10 cellular contexts compared by ENCODE assay signal in genomic region chr4:26458104-26458503, GRCh38. TPM values are rescaled to one million over a fixed set of nuclear protein-coding genes. Genes with fewer than 3 reads are reported as not detected.
DNase-seq lines count a peak whose midpoint lies in the region; TF ChIP-seq lines count a peak whose summit lies in the region.
"Had no signal": no experiment of that assay in that cellular context is flagged by ENCODE, and none has a peak within 500 bp of the region (broad histone marks: within the 10 kb centered on the region; RNA-seq: fewer than 3 reads in every experiment).

No MANE protein-coding gene starts in this region.

- no peak overlapping the region for H3K4me3 Mint-ChIP-seq in brain
- no peak overlapping the region for H3K4me3 Mint-ChIP-seq in osteocyte (ENCODE audit: unreplicated experiment)

- no peaks in the 10 kb centered on the region for H3K36me3 Mint-ChIP-seq in brain
- no peaks in the 10 kb centered on the region for H3K36me3 Mint-ChIP-seq in osteocyte (ENCODE audit: unreplicated experiment)
- H3K36me3 Mint-ChIP-seq: naive B cell had no signal

- peaks cover 15% of the 10 kb centered on the region for H3K4me1 Mint-ChIP-seq in brain
- peaks cover 20% of the 10 kb centered on the region for H3K4me1 Mint-ChIP-seq in osteocyte (ENCODE audit: unreplicated experiment)

- H3K27ac Mint-ChIP-seq in brain (peak overlapping the region in 3 of 5 experiments; percentile 9 to 69 (median 47)), osteocyte (ENCODE audit: unreplicated experiment) (peak overlapping the region; percentile 29)
- H3K27ac Mint-ChIP-seq: naive B cell had no signal

- TF ChIP-seq CTCF in brain (conservative IDR thresholded peaks at IDR 0.05), result no peak
- TF ChIP-seq CTCF in osteocyte (IDR thresholded peaks at IDR 0.05), result no peak

- H3K9me3 Mint-ChIP-seq in brain, result peaks cover 0 to 5% (median 3%) of the 10 kb centered on the region in 5 experiments
- peaks cover 14% of the 10 kb centered on the region for H3K9me3 Mint-ChIP-seq in osteocyte (ENCODE audit: unreplicated experiment)

- H3K27me3 Mint-ChIP-seq in brain, result no peaks in the 10 kb centered on the region
- peaks cover 3% of the 10 kb centered on the region for H3K27me3 Mint-ChIP-seq in osteocyte (ENCODE audit: unreplicated experiment)

- peak; percentile 9 for DNase-seq in EH (ENCODE audit: low read depth)
- peak; percentile 57 for DNase-seq in LHCN-M2 (ENCODE audit: low read depth)
- peak; percentile 46 for DNase-seq in osteocyte (ENCODE audit: extremely low spot score, unreplicated experiment)
- DNase-seq in SW480 (ENCODE audit: low spot score), result no peak
- DNase-seq in SHP77 treated with DMSO at 0.1 percent for 48 hours (lab: John Stamatoyannopoulos, UW), result no peak
- DNase-seq in NCI-H2196 treated with DMSO at 0.1 percent for 48 hours (lab: John Stamatoyannopoulos, UW; ENCODE audit: unreplicated experiment), result no peak
- DNase-seq: naive B cell, NCI-H146, NCI-H526 treated with DMSO at 0.1 percent for 48 hours had no signal

RNA-seq across cellular contexts. Expression of gene CCKAR, which starts 32.2 kb away (rescaled TPM):
- total RNA-seq in LHCN-M2 (2014; rRNA removed) (not detected in 2 replicates), osteocyte (not detected in 2 replicates)
- polyA plus RNA-seq in LHCN-M2 (2012), result not detected
- 0.19 TPM for polyA plus RNA-seq in brain (ENCODE audit: insufficient read depth, low read depth, low replicate concordance)

Comparison
In these comparisons a context has a peak if more than half of its experiments do, and no peak if none do; other contexts are left out.
1. DNase-seq: peak in EH (single experiment), LHCN-M2 (single experiment) and osteocyte (single experiment); none in SW480 (single experiment), SHP77 treated with DMSO at 0.1 percent for 48 hours (single experiment) and NCI-H2196 treated with DMSO at 0.1 percent for 48 hours (single experiment).